ENCODE assay signal across 9 cellular contexts in genomic region chr10:89563861-89564478, GRCh38. TPM values are rescaled to one million over a fixed set of nuclear protein-coding genes. Genes with fewer than 3 reads are reported as not detected.
A peak's percentile ranks its signal among the peaks of the same experiment; 100 is the strongest.
DNase-seq lines count a peak whose midpoint lies in the region; ATAC-seq and TF ChIP-seq lines count a peak whose summit lies in the region.
"Had no signal": no experiment of that assay in that cellular context is flagged by ENCODE, and none has a peak within 500 bp of the region (broad histone marks: within the 10 kb centered on the region; RNA-seq: fewer than 3 reads in every experiment).

No MANE protein-coding gene starts in this region.

- no peak overlapping the region for H4K5ac ChIP-seq in IMR-90 (ENCODE audit: low read depth, low read length)

- ATAC-seq in IMR-90 (ENCODE audit: low read depth) (peak; percentile 75), natural killer cell (peak; percentile 53 to 75 (median 59)), GM21528 (IDR thresholded peaks at IDR 0.05; ENCODE audit: low FRiP score, unreplicated experiment) (no peak), GM18861 (IDR thresholded peaks at IDR 0.05; ENCODE audit: unreplicated experiment) (no peak)

- H3K4me1 ChIP-seq in IMR-90 (ENCODE audit: control insufficient read depth, insufficient read depth, low read length) = no peaks in the 10 kb centered on the region; the same call in 1 of the 2 replicates

- H4K8ac ChIP-seq in IMR-90 (ENCODE audit: low read depth in 2 of 2, low read length in 2 of 2) = no peak overlapping the region

- H2BK5ac ChIP-seq in IMR-90 (ENCODE audit: low read depth, low read length, poor library complexity, severe bottlenecking) = no peak overlapping the region

- no peaks in the 10 kb centered on the region for H3K27me3 ChIP-seq in IMR-90 (ENCODE audit: control insufficient read depth, insufficient read depth, low read length)

- H3K14ac ChIP-seq in IMR-90 (replicated peaks; ENCODE audit: low read depth, low read length) = no peak overlapping the region

- intact Hi-C loops in IMR-90 (cut with micrococcal nuclease) (loop anchor here (1.0 to 2.0 kb wide), 3 partner anchors 98 to 138 kb away; partner anchors contain the start of gene KIF20B), natural killer cell (cut with micrococcal nuclease) (loop anchor here (1.0 to 5.0 kb wide), 3 partner anchors 137 to 347 kb away; no protein-coding TSS in a partner anchor)

- H3K27ac ChIP-seq in IMR-90 (ENCODE audit: insufficient read depth, low read length) = no peak overlapping the region
- no peak overlapping the region for H3K27ac ChIP-seq in SK-N-MC
- H3K27ac ChIP-seq: epithelial cell of prostate had no signal

- H3K4me3 ChIP-seq in IMR-90 (ENCODE audit: insufficient read depth, low read depth, low read length) (no peak overlapping the region), SK-N-MC (no peak overlapping the region)

- H3K4me1 Mint-ChIP-seq in activated naive CD4-positive, alpha-beta T cell treated with anti-CD3 and anti-CD28 coated beads, Interleukin-2, amount 10 ng/mL, durations not matched to agents 7 days and 5 days = no peaks in the 10 kb centered on the region
- no peaks in the 10 kb centered on the region for H3K4me1 Mint-ChIP-seq in natural killer cell

- BruUV-seq in IMR-90 (replicated peaks; lab: Mats Ljungman, UMichigan) = no TSS peak

- TF ChIP-seq RAD21 in IMR-90 (IDR thresholded peaks at IDR 0.05; ENCODE audit: low read length) = peak; percentile 95

- no peak overlapping the region for H3K4me3 Mint-ChIP-seq in activated naive CD4-positive, alpha-beta T cell treated with anti-CD3 and anti-CD28 coated beads, Interleukin-2, amount 10 ng/mL, durations not matched to agents 7 days and 5 days
- no peak overlapping the region for H3K4me3 Mint-ChIP-seq in natural killer cell

- H3K9me1 ChIP-seq in IMR-90 (ENCODE audit: insufficient read depth, low read length) = no peaks in the 10 kb centered on the region

- no peaks in the 10 kb centered on the region for H3K79me1 ChIP-seq in IMR-90 (ENCODE audit: low read depth in 1 of 2, low read length in 2 of 2)

- in situ Hi-C loops in IMR-90 (cut with MboI; ENCODE audit: low sequenced_read_pairs) = loop anchor here (5.0 kb wide), 1 partner anchor 137 kb away; no protein-coding TSS in a partner anchor

- 0 out of 2 replicates have a peak overlapping the region, but pooled peaks have one; percentile 7 for H2AK5ac ChIP-seq in IMR-90 (ENCODE audit: low read depth, low read length)

- no peak overlapping the region for H3K18ac ChIP-seq in IMR-90 (ENCODE audit: low read depth, low read length)

- H4K91ac ChIP-seq in IMR-90 (ENCODE audit: insufficient read depth, low read depth, low read length) = no peak overlapping the region

- no peak overlapping the region for H2BK15ac ChIP-seq in IMR-90 (ENCODE audit: low read depth, low read length)

- no peak overlapping the region for H3K4ac ChIP-seq in IMR-90 (ENCODE audit: low read depth, low read length)

- WGBS in IMR-90 (ENCODE audit: extremely low coverage in 2 of 2, insufficient read length in 1 of 2), 2 experiments = no CpG with 5 or more reads among the region's 2 CpGs

- no peak overlapping the region for H2BK20ac ChIP-seq in IMR-90 (ENCODE audit: low read depth, low read length)

- no peaks in the 10 kb centered on the region for H4K20me1 ChIP-seq in IMR-90 (ENCODE audit: insufficient read depth, low read length)

- H3K9ac ChIP-seq in IMR-90 (ENCODE audit: low read depth, low read length) (no peak overlapping the region), SK-N-MC (ENCODE audit: insufficient read length) (no peak overlapping the region)

- H3K9me3 ChIP-seq in IMR-90 (ENCODE audit: control insufficient read depth, insufficient read depth, low read length) (no peaks in the 10 kb centered on the region), SK-N-MC (ENCODE audit: low read depth, low read length) (no peaks in the 10 kb centered on the region)

- H3K36me3 Mint-ChIP-seq in activated naive CD4-positive, alpha-beta T cell treated with anti-CD3 and anti-CD28 coated beads, Interleukin-2, amount 10 ng/mL, durations not matched to agents 7 days and 5 days = no peaks in the 10 kb centered on the region
- no peaks in the 10 kb centered on the region for H3K36me3 Mint-ChIP-seq in natural killer cell

- H3K36me3 ChIP-seq in IMR-90 (ENCODE audit: control insufficient read depth, insufficient read depth, low read length) (no peaks in the 10 kb centered on the region), SK-N-MC (ENCODE audit: insufficient read depth, low read length) (no peaks in the 10 kb centered on the region)

- H2AK9ac ChIP-seq in IMR-90 (replicated peaks; ENCODE audit: low read depth, low read length, poor library complexity) = no peak overlapping the region

- TF ChIP-seq CTCF in IMR-90 (conservative IDR thresholded peaks at IDR 0.05; ENCODE audit: low read depth, low read length) (peak; percentile 85), natural killer cell (IDR thresholded peaks at IDR 0.05) (peak; percentile 75)

- no peak overlapping the region for H2AFZ ChIP-seq in IMR-90 (replicated peaks; ENCODE audit: low read length, poor library complexity)

- POLR2A ChIA-PET in IMR-90 (lab: Charles Lee; ENCODE audit: unreplicated experiment) = no interaction called here

- CTCF ChIA-PET in activated naive CD4-positive, alpha-beta T cell treated with anti-CD3 and anti-CD28 coated beads, Interleukin-2, amount 10 ng/mL, durations not matched to agents 7 days and 5 days (lab: Charles Lee) = interaction anchor here (0.9 to 1.9 kb wide), 7 partner anchors 11 to 350 kb away, joined by 3 to 5 read pairs (median 3); partner anchors contain the start of gene KIF20B
- CTCF ChIA-PET in IMR-90 (lab: Yijun Ruan, JAX) = interaction anchor here (1.0 kb wide), 1 partner anchor 137 kb away, joined by 3 read pairs; no protein-coding TSS in a partner anchor

- dilution Hi-C loops in IMR-90 (cut with HindIII; ENCODE audit: low sequenced_read_pairs, unreplicated experiment) = no loop called here

- no peaks in the 10 kb centered on the region for H3K9me3 Mint-ChIP-seq in activated naive CD4-positive, alpha-beta T cell treated with anti-CD3 and anti-CD28 coated beads, Interleukin-2, amount 10 ng/mL, durations not matched to agents 7 days and 5 days
- no peaks in the 10 kb centered on the region for H3K9me3 Mint-ChIP-seq in natural killer cell

- no peak overlapping the region for H3K4me2 ChIP-seq in IMR-90 (ENCODE audit: low read depth, low read length)

- peak; percentile 28 for DNase-seq in activated naive CD4-positive, alpha-beta T cell treated with anti-CD3 and anti-CD28 coated beads, Interleukin-2, amount 10 ng/mL, durations not matched to agents 7 days and 5 days
- no peak for DNase-seq in activated naive CD4-positive, alpha-beta T cell (lab: John Stamatoyannopoulos, UW)
- DNase-seq in IMR-90 (peak; percentile 60), SK-N-MC (ENCODE audit: low read depth, low spot score) (peak; percentile 1), erythroblast (lab: John Stamatoyannopoulos, UW) (peak; percentile 45 to 70), natural killer cell (no peak)

- no peak; the same call in 1 of the 2 replicates for TF ChIP-seq POLR2A in IMR-90 (IDR thresholded peaks at IDR 0.05; ENCODE audit: low read depth, low read length)
- no peak for TF ChIP-seq POLR2A in erythroblast (IDR thresholded peaks at IDR 0.05; ENCODE audit: low read length)

- H3K27me3 Mint-ChIP-seq in activated naive CD4-positive, alpha-beta T cell treated with anti-CD3 and anti-CD28 coated beads, Interleukin-2, amount 10 ng/mL, durations not matched to agents 7 days and 5 days = peaks cover 13% of the 10 kb centered on the region
- peaks cover 7 to 46% of the 10 kb centered on the region in 2 donors for H3K27me3 Mint-ChIP-seq in natural killer cell (ENCODE audit: low read depth in 2 of 2)

- H2BK120ac ChIP-seq in IMR-90 (ENCODE audit: low read depth, low read length) = no peak overlapping the region

- H3K56ac ChIP-seq in IMR-90 (ENCODE audit: extremely low read depth, insufficient read depth, low read length) = no peak overlapping the region

- no peak overlapping the region for H3K23ac ChIP-seq in IMR-90 (ENCODE audit: low read depth, low read length)

- H3K27ac Mint-ChIP-seq in activated naive CD4-positive, alpha-beta T cell treated with anti-CD3 and anti-CD28 coated beads, Interleukin-2, amount 10 ng/mL, durations not matched to agents 7 days and 5 days = no peak overlapping the region
- H3K27ac Mint-ChIP-seq in natural killer cell = no peak overlapping the region

TF ChIP-seq in IMR-90, 13 proteins besides CTCF, POLR2A, EP300 and RAD21:
- TF ChIP-seq SMC3 (IDR thresholded peaks at IDR 0.05; ENCODE audit: low read depth, low read length) (peak; percentile 95), MXI1 (IDR thresholded peaks at IDR 0.05; ENCODE audit: borderline replicate concordance, low read depth, low read length) (no peak)

RNA-seq across cellular contexts. Expression of gene SLC16A12, which starts 28.6 kb away (rescaled TPM):
- total RNA-seq in IMR-90 (2012; rRNA removed) (1.6 and 2.2 TPM in 2 replicates), natural killer cell (not detected)
- 1.0 and 1.4 TPM in 2 replicates for polyA plus RNA-seq in IMR-90 (2012; rRNA removed)
- polyA plus RNA-seq in IMR-90 (2012; cell fraction: cytosol; rRNA removed) = 0.45 and 0.50 TPM in 2 replicates
- 0.26 and 1.4 TPM in 2 replicates for polyA plus RNA-seq in IMR-90 (2012; cell fraction: nucleus; rRNA removed; ENCODE audit: low replicate concordance)

Comparison
In these comparisons a context has a peak if more than half of its experiments do, and no peak if none do; other contexts are left out.
1. DNase-seq: peak in activated naive CD4-positive, alpha-beta T cell treated with anti-CD3 and anti-CD28 coated beads, Interleukin-2, amount 10 ng/mL, durations not matched to agents 7 days and 5 days (single experiment), IMR-90 (single experiment), SK-N-MC (single experiment) and erythroblast (2 of 2); none in activated naive CD4-positive, alpha-beta T cell (0 of 4) and natural killer cell (single experiment).
2. ATAC-seq: peak in IMR-90 (single experiment) and natural killer cell (3 of 3); none in GM21528 (single experiment) and GM18861 (single experiment).